Comparison of ENCODE assay signal across 26 cellular contexts in the genomic region with DNA sequence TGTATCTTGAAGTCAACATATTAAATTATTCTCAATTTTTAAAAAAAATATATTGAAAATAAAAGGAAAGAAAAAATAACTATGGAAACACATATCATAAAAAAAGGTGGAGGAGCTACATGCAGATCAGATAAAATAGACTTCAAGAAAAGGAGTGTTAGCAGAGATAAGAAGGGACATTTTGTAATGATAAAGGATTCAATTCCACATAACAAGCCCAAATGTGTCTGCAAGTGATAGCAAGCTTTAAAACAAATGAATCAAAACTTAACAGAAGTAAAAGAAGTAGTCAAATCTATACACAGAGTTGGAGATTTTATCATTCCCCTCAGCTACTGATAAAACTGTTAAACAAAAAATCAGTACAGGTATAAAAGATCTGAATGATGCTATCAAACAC.
"Had no signal": no experiment of that assay in that cellular context is flagged by ENCODE, and none has a peak within 500 bp of the region (broad histone marks: within the 10 kb centered on the region; RNA-seq: fewer than 3 reads in every experiment).

No MANE protein-coding gene starts in this region.

- H3K4me3 ChIP-seq: coronary artery, esophagus squamous epithelium, gastrocnemius medialis, heart right ventricle, left lung, lower lobe of right lung, mucosa of descending colon had no signal

- ATAC-seq: effector memory CD8-positive, alpha-beta T cell; esophagus mucosa; gastrocnemius medialis; heart right ventricle; left cardiac atrium; left lung; left ventricle myocardium superior; lower lobe of right lung; mucosa of descending colon had no signal

- H3K9me3 ChIP-seq: esophagus squamous epithelium, gastrocnemius medialis, heart right ventricle, left lung, lower lobe of right lung, mucosa of descending colon had no signal

- H3K4me1 ChIP-seq: esophagus squamous epithelium, gastrocnemius medialis, heart right ventricle, left lung, lower lobe of right lung had no signal

- FAIRE-seq: colon, endometrium, islet of Langerhans, keratinocyte had no signal

- H3K36me3 ChIP-seq: esophagus squamous epithelium, gastrocnemius medialis, heart right ventricle, left lung, lower lobe of right lung had no signal

- H3K27ac ChIP-seq: coronary artery, epithelial cell of prostate, esophagus squamous epithelium, gastrocnemius medialis, heart right ventricle, left lung, lower lobe of right lung had no signal

- DNase-seq: dermis blood vessel endothelial cell; effector CD8-positive, alpha-beta T cell; effector memory CD8-positive, alpha-beta T cell; endodermal cell; esophagus squamous epithelium; foreskin fibroblast; foreskin melanocyte; gastrocnemius medialis; glutamatergic neuron; head of caudate nucleus; heart right ventricle; hippocampal formation; left cardiac atrium; left lung; left ventricle myocardium superior; lower lobe of right lung; mesenchymal stem cell; mucosa of descending colon; naive B cell had no signal

- H3K27me3 ChIP-seq: esophagus squamous epithelium, gastrocnemius medialis, heart right ventricle, left lung had no signal
